ENCODE assay signal across 33 cellular contexts in genomic region chr1:6191968-6192367, GRCh38. TPM values are rescaled to one million over a fixed set of nuclear protein-coding genes. Genes with fewer than 3 reads are reported as not detected.
"Had no signal": no experiment of that assay in that cellular context is flagged by ENCODE, and none has a peak within 500 bp of the region (broad histone marks: within the 10 kb centered on the region; RNA-seq: fewer than 3 reads in every experiment).

No MANE protein-coding gene starts in this region.

- ATAC-seq: activated CD8-positive, alpha-beta memory T cell treated with anti-CD3 and anti-CD28 coated beads, Interleukin-2, amount 10 ng/mL, durations not matched to agents 7 days and 5 days; activated CD8-positive, alpha-beta T cell treated with anti-CD3 and anti-CD28 coated beads, Interleukin-2, amount 10 ng/mL, durations not matched to agents 7 days and 5 days; activated naive CD8-positive, alpha-beta T cell treated with anti-CD3 and anti-CD28 coated beads, Interleukin-2, amount 50 U/mL, for 24 hours had no signal

- H3K27ac ChIP-seq: ascending aorta, cardiac muscle cell, VCaP had no signal

- H3K4me3 ChIP-seq: ascending aorta, cardiac muscle cell had no signal

- FAIRE-seq: bronchial epithelial cell, TTC549 had no signal

- H3K9me3 ChIP-seq: ascending aorta had no signal

- DNase-seq: activated B cell treated with CpG ODN at 0.5 μM for 24 hours; activated CD4-positive, alpha-beta memory T cell treated with anti-CD3 and anti-CD28 coated beads, Interleukin-2, amount 10 ng/mL, durations not matched to agents 7 days and 5 days; activated CD4-positive, alpha-beta T cell treated with anti-CD3 and anti-CD28 coated beads for 4 hours; activated CD4-positive, alpha-beta T cell treated with anti-CD3 and anti-CD28 coated beads, Interleukin-2, amount 10 ng/mL, durations not matched to agents 24 days and 14 days; activated CD4-positive, alpha-beta T cell treated with anti-CD3 and anti-CD28 coated beads, Interleukin-2, amount 50 U/mL, for 1 hour; activated CD4-positive, alpha-beta T cell treated with anti-CD3 and anti-CD28 coated beads, Interleukin-2, amount 50 U/mL, for 48 hours; activated CD4-positive, CD25-positive, alpha-beta regulatory T cell treated with anti-CD3 and anti-CD28 coated beads, Interleukin-2, amount 50 U/mL, for 72 hours; activated CD8-positive, alpha-beta memory T cell treated with anti-CD3 and anti-CD28 coated beads for 24 hours; activated CD8-positive, alpha-beta memory T cell treated with anti-CD3 and anti-CD28 coated beads, Interleukin-2, amount 10 ng/mL, durations not matched to agents 7 days and 5 days; activated CD8-positive, alpha-beta memory T cell treated with anti-CD3 and anti-CD28 coated beads, Interleukin-2, amount 50 U/mL, for 48 hours; activated CD8-positive, alpha-beta T cell treated with anti-CD3 and anti-CD28 coated beads, Interleukin-2, amount 10 ng/mL, durations not matched to agents 7 days and 5 days; activated effector memory CD4-positive, alpha-beta T cell treated with Interleukin-2 at 50 U/mL for 16 hours; activated gamma-delta T cell; activated naive CD4-positive, alpha-beta T cell treated with anti-CD3 and anti-CD28 coated beads, Interleukin-2, amount 10 ng/mL, durations not matched to agents 7 days and 5 days; activated naive CD4-positive, alpha-beta T cell treated with Interleukin-2 at 50 U/mL for 16 hours; activated naive CD8-positive, alpha-beta T cell treated with anti-CD3 and anti-CD28 coated beads, Interleukin-2, amount 10 ng/mL, durations not matched to agents 7 days and 5 days; activated naive CD8-positive, alpha-beta T cell treated with anti-CD3 and anti-CD28 coated beads, Interleukin-2, amount 50 U/mL, for 24 hours; activated T-cell treated with anti-CD3 and anti-CD28 coated beads, Interleukin-2, amount 50 U/mL, for 24 hours; activated T-cell treated with anti-CD3 and anti-CD28 coated beads, Interleukin-2, amount 50 U/mL, for 48 hours; amygdala; anterior cingulate cortex; caudate nucleus; cerebellar nuclear complex; T-helper 2 cell; T-helper 9 cell had no signal

RNA-seq across cellular contexts. Expression of gene HES3, which starts 52.0 kb away (rescaled TPM):
- total RNA-seq: activated B cell treated with CpG ODN at 0.5 μM for 24 hours; activated CD4-positive, alpha-beta memory T cell treated with anti-CD3 and anti-CD28 coated beads, Interleukin-2, amount 10 ng/mL, durations not matched to agents 7 days and 5 days; activated CD4-positive, alpha-beta T cell treated with anti-CD3 and anti-CD28 coated beads, Interleukin-2, amount 10 ng/mL, durations not matched to agents 24 days and 14 days; activated CD8-positive, alpha-beta memory T cell treated with anti-CD3 and anti-CD28 coated beads, Interleukin-2, amount 10 ng/mL, durations not matched to agents 7 days and 5 days; activated CD8-positive, alpha-beta T cell treated with anti-CD3 and anti-CD28 coated beads, Interleukin-2, amount 10 ng/mL, durations not matched to agents 7 days and 5 days; activated naive CD8-positive, alpha-beta T cell treated with anti-CD3 and anti-CD28 coated beads, Interleukin-2, amount 10 ng/mL, durations not matched to agents 7 days and 5 days; activated T-helper 2 cell treated with anti-CD3 and anti-CD28 coated beads, Interferon-gamma antibody, Interleukin-2, Interleukin-4, amounts not matched to agents 10 μg/mL and 5 μg/mL and 100 μg/mL, durations not matched to agents 14 hours and 24 hours and 36 hours; ascending aorta; bronchial epithelial cell; cardiac muscle cell; chondrocyte had no signal
- polyA plus RNA-seq: adipose tissue, cardiac muscle cell had no signal
